ENCODE assay signal across 9 cellular contexts in genomic region chr7:18520450-18521235, GRCh38. TPM values are rescaled to one million over a fixed set of nuclear protein-coding genes. Genes with fewer than 3 reads are reported as not detected.
DNase-seq lines count a peak whose midpoint lies in the region; ATAC-seq, FAIRE-seq and TF ChIP-seq lines count a peak whose summit lies in the region.
"Had no signal": no experiment of that assay in that cellular context is flagged by ENCODE, and none has a peak within 500 bp of the region (broad histone marks: within the 10 kb centered on the region; RNA-seq: fewer than 3 reads in every experiment).

No MANE protein-coding gene starts in this region.

- peak overlapping the region in 2 of 5 experiments; percentile 48 to 58 for H3K4me3 Mint-ChIP-seq in brain
- H3K4me3 Mint-ChIP-seq in activated T-helper 2 cell treated with anti-CD3 and anti-CD28 coated beads, Interferon-gamma antibody, Interleukin-2, Interleukin-4, amounts not matched to agents 10 μg/mL and 5 μg/mL and 100 μg/mL, durations not matched to agents 14 hours and 24 hours and 36 hours (ENCODE audit: low read depth), result no peak overlapping the region
- H3K4me3 Mint-ChIP-seq: central memory CD8-positive, alpha-beta T cell had no signal

- TF ChIP-seq POLR2A in esophagus muscularis mucosa (IDR thresholded peaks at IDR 0.05; ENCODE audit: low read depth), result no peak

- no peak for FAIRE-seq in frontal cortex (lab: Jason Lieb, UNC)

- intact Hi-C loops in esophagus muscularis mucosa (cut with DNase I), result no loop called here
- intact Hi-C loops in activated T-helper 2 cell treated with anti-CD3 and anti-CD28 coated beads, Interferon-gamma antibody, Interleukin-2, Interleukin-4, amounts not matched to agents 10 μg/mL and 5 μg/mL and 100 μg/mL, durations not matched to agents 14 hours and 24 hours and 36 hours (cut with micrococcal nuclease), result no loop called here

- no peaks in the 10 kb centered on the region for H3K36me3 ChIP-seq in esophagus muscularis mucosa

- peak; percentile 82 for DNase-seq in A172 (ENCODE audit: low spot score)
- DNase-seq in esophagus muscularis mucosa (ENCODE audit: extremely low spot score), result no peak
- DNase-seq in activated T-helper 2 cell treated with anti-CD3 and anti-CD28 coated beads, Interferon-gamma antibody, Interleukin-2, Interleukin-4, amounts not matched to agents 10 μg/mL and 5 μg/mL and 100 μg/mL, durations not matched to agents 14 hours and 24 hours and 36 hours (ENCODE audit: low spot score), result no peak
- no peak for DNase-seq in frontal cortex (ENCODE audit: low spot score in 2 of 2)
- no peak for DNase-seq in iPS-NIHi11 (ENCODE audit: low spot score)

- no peak overlapping the region for H3K27ac ChIP-seq in esophagus muscularis mucosa (replicated peaks in 1 of 4)

- H3K36me3 Mint-ChIP-seq in brain, result peaks cover 4% of the 10 kb centered on the region
- H3K36me3 Mint-ChIP-seq in activated T-helper 2 cell treated with anti-CD3 and anti-CD28 coated beads, Interferon-gamma antibody, Interleukin-2, Interleukin-4, amounts not matched to agents 10 μg/mL and 5 μg/mL and 100 μg/mL, durations not matched to agents 14 hours and 24 hours and 36 hours (ENCODE audit: low read depth), result no peaks in the 10 kb centered on the region

- peak; percentile 81 for ATAC-seq in GM19324 (IDR thresholded peaks at IDR 0.05; ENCODE audit: low FRiP score, unreplicated experiment)
- peak; percentile 51 for ATAC-seq in HG03196 (IDR thresholded peaks at IDR 0.05; ENCODE audit: unreplicated experiment)

- H3K4me3 ChIP-seq in esophagus muscularis mucosa, result no peak overlapping the region

- TF ChIP-seq CTCF in brain (conservative IDR thresholded peaks at IDR 0.05), result no peak
- TF ChIP-seq CTCF in esophagus muscularis mucosa (IDR thresholded peaks at IDR 0.05), result no peak

- H3K4me1 ChIP-seq in esophagus muscularis mucosa, result peaks cover 0 to 12% (median 4%) of the 10 kb centered on the region in 4 donors

- H3K27me3 Mint-ChIP-seq in brain, result no peaks in the 10 kb centered on the region
- H3K27me3 Mint-ChIP-seq in activated T-helper 2 cell treated with anti-CD3 and anti-CD28 coated beads, Interferon-gamma antibody, Interleukin-2, Interleukin-4, amounts not matched to agents 10 μg/mL and 5 μg/mL and 100 μg/mL, durations not matched to agents 14 hours and 24 hours and 36 hours (ENCODE audit: low read depth), result no peaks in the 10 kb centered on the region
- H3K27me3 Mint-ChIP-seq: central memory CD8-positive, alpha-beta T cell had no signal

- no peak for TF ChIP-seq EP300 in esophagus muscularis mucosa (IDR thresholded peaks at IDR 0.05)

- H3K27ac Mint-ChIP-seq in brain, result peak overlapping the region in 3 of 5 experiments; percentile 75 to 86 (median 77)
- no peak overlapping the region for H3K27ac Mint-ChIP-seq in activated T-helper 2 cell treated with anti-CD3 and anti-CD28 coated beads, Interferon-gamma antibody, Interleukin-2, Interleukin-4, amounts not matched to agents 10 μg/mL and 5 μg/mL and 100 μg/mL, durations not matched to agents 14 hours and 24 hours and 36 hours

- no peaks in the 10 kb centered on the region for H3K27me3 ChIP-seq in esophagus muscularis mucosa

- H3K4me1 Mint-ChIP-seq in brain, result peaks cover 57% of the 10 kb centered on the region
- H3K4me1 Mint-ChIP-seq in activated T-helper 2 cell treated with anti-CD3 and anti-CD28 coated beads, Interferon-gamma antibody, Interleukin-2, Interleukin-4, amounts not matched to agents 10 μg/mL and 5 μg/mL and 100 μg/mL, durations not matched to agents 14 hours and 24 hours and 36 hours (ENCODE audit: low read depth), result no peaks in the 10 kb centered on the region

- no peaks in the 10 kb centered on the region for H3K9me3 ChIP-seq in esophagus muscularis mucosa

- H3K9me3 Mint-ChIP-seq in brain, result no peaks in the 10 kb centered on the region
- no peaks in the 10 kb centered on the region for H3K9me3 Mint-ChIP-seq in activated T-helper 2 cell treated with anti-CD3 and anti-CD28 coated beads, Interferon-gamma antibody, Interleukin-2, Interleukin-4, amounts not matched to agents 10 μg/mL and 5 μg/mL and 100 μg/mL, durations not matched to agents 14 hours and 24 hours and 36 hours
- H3K9me3 Mint-ChIP-seq: central memory CD8-positive, alpha-beta T cell had no signal

- 68% methylated on average over 5 of the region's 5 CpGs for WGBS in esophagus muscularis mucosa

RNA-seq across cellular contexts. Expression of gene HDAC9, which starts 25.1 kb away (rescaled TPM):
- total RNA-seq in A172 (2014; rRNA removed; shearing (Covaris generic)), result 45.7 and 53.6 TPM in 2 replicates
- polyA plus RNA-seq in brain (ENCODE audit: insufficient read depth, low read depth, low replicate concordance), result 18.5 TPM
- total RNA-seq in esophagus muscularis mucosa (100 to 1,000 TPM in 2 of 4 donors, 10 to 100 TPM in 2; 63.0 to 130 (median 107) TPM), frontal cortex (117 TPM)
- 0.48 and 0.52 TPM in 2 replicates for total RNA-seq in activated T-helper 2 cell treated with anti-CD3 and anti-CD28 coated beads, Interferon-gamma antibody, Interleukin-2, Interleukin-4, amounts not matched to agents 10 μg/mL and 5 μg/mL and 100 μg/mL, durations not matched to agents 14 hours and 24 hours and 36 hours

Comparison
In these comparisons a context has a peak if more than half of its experiments do, and no peak if none do; other contexts are left out.
1. RNA of gene HDAC9, which starts 25.1 kb away (total RNA-seq): 117 TPM in frontal cortex (single experiment), 63.0 to 130 TPM in esophagus muscularis mucosa and 45.7 to 53.6 TPM in A172; 0.48 to 0.52 TPM in activated T-helper 2 cell treated with anti-CD3 and anti-CD28 coated beads, Interferon-gamma antibody, Interleukin-2, Interleukin-4, amounts not matched to agents 10 μg/mL and 5 μg/mL and 100 μg/mL, durations not matched to agents 14 hours and 24 hours and 36 hours; every median in the first group is over 10 times any median in the second.